8 cellular contexts compared by ENCODE assay signal in genomic region chr10:34780818-34781380, GRCh38. TPM values are rescaled to one million over a fixed set of nuclear protein-coding genes. Genes with fewer than 3 reads are reported as not detected.
DNase-seq lines count a peak whose midpoint lies in the region; ATAC-seq and TF ChIP-seq lines count a peak whose summit lies in the region.

No MANE protein-coding gene starts in this region.

- no TSS peak for BruUV-seq in IMR-90 (replicated peaks; lab: Mats Ljungman, UMichigan)

- peak overlapping the region; percentile 12; the same call in 1 of the 2 replicates for H2BK20ac ChIP-seq in IMR-90 (ENCODE audit: low read depth, low read length)

- H3K9me3 ChIP-seq in IMR-90 (ENCODE audit: control insufficient read depth, insufficient read depth, low read length) = no peaks in the 10 kb centered on the region

- no peak for TF ChIP-seq CTCF in IMR-90 (conservative IDR thresholded peaks at IDR 0.05; ENCODE audit: low read depth, low read length)
- TF ChIP-seq CTCF in progenitor cell of endocrine pancreas (IDR thresholded peaks at IDR 0.05; ENCODE audit: unreplicated experiment) = no peak

- DNase-seq in IMR-90 = peak; percentile 63
- peak; percentile 66 for DNase-seq in dermis blood vessel endothelial cell
- peak; percentile 14 for DNase-seq in progenitor cell of endocrine pancreas (ENCODE audit: low spot score, unreplicated experiment)
- no peak for DNase-seq in cortex of kidney (lab: John Stamatoyannopoulos, UW)
- DNase-seq in KG1 (lab: John Stamatoyannopoulos, UW) = no peak
- no peak for DNase-seq in activated effector memory CD4-positive, alpha-beta T cell treated with Interleukin-2 at 50 U/mL for 16 hours

- TF ChIP-seq POLR2A in IMR-90 (IDR thresholded peaks at IDR 0.05; ENCODE audit: low read depth, low read length) = no peak

- peak overlapping the region; percentile 19; the same call in 1 of the 2 replicates for H3K56ac ChIP-seq in IMR-90 (ENCODE audit: extremely low read depth, insufficient read depth, low read length)

- peak overlapping the region; percentile 29 for H3K4me3 Mint-ChIP-seq in progenitor cell of endocrine pancreas (ENCODE audit: low read depth)

- dilution Hi-C loops in IMR-90 (cut with HindIII; ENCODE audit: low sequenced_read_pairs, unreplicated experiment) = no loop called here

- POLR2A ChIA-PET in IMR-90 (lab: Charles Lee; ENCODE audit: unreplicated experiment) = no interaction called here

- H2AFZ ChIP-seq in IMR-90 (replicated peaks; ENCODE audit: low read length, poor library complexity) = peak overlapping the region; percentile 66

- no peaks in the 10 kb centered on the region for H3K36me3 ChIP-seq in IMR-90 (ENCODE audit: control insufficient read depth, insufficient read depth, low read length)

- H2BK120ac ChIP-seq in IMR-90 (ENCODE audit: low read depth, low read length) = peak overlapping the region; percentile 41; the same call in 1 of the 2 replicates

- peak overlapping the region; percentile 92 for H3K27ac Mint-ChIP-seq in progenitor cell of endocrine pancreas

- peaks cover 11% of the 10 kb centered on the region for H3K4me1 ChIP-seq in IMR-90 (ENCODE audit: control insufficient read depth, insufficient read depth, low read length)

- H3K27me3 ChIP-seq in IMR-90 (ENCODE audit: control insufficient read depth, insufficient read depth, low read length) = no peaks in the 10 kb centered on the region

- H4K8ac ChIP-seq in IMR-90 (ENCODE audit: low read depth in 2 of 2, low read length in 2 of 2) = peak overlapping the region in 1 of 2 experiments; percentile 27; a peak in 1 of 4 replicates

- in situ Hi-C loops in IMR-90 (cut with MboI; ENCODE audit: low sequenced_read_pairs) = no loop called here

- no peak overlapping the region for H4K91ac ChIP-seq in IMR-90 (ENCODE audit: insufficient read depth, low read depth, low read length)

- H3K9me1 ChIP-seq in IMR-90 (ENCODE audit: insufficient read depth, low read length) = peaks cover 7% of the 10 kb centered on the region

- 0 out of 2 replicates have a peak overlapping the region, but pooled peaks have one; percentile 3 for H3K4ac ChIP-seq in IMR-90 (ENCODE audit: low read depth, low read length)

- H2AK9ac ChIP-seq in IMR-90 (replicated peaks; ENCODE audit: low read depth, low read length, poor library complexity) = no peak overlapping the region

- H2BK5ac ChIP-seq in IMR-90 (ENCODE audit: low read depth, low read length, poor library complexity, severe bottlenecking) = no peak overlapping the region

- intact Hi-C loops in IMR-90 (cut with micrococcal nuclease) = no loop called here

- CTCF ChIA-PET in IMR-90 (lab: Yijun Ruan, JAX) = interaction anchor here (0.6 to 0.7 kb wide), 2 partner anchors 27 to 57 kb away, joined by 3 to 4 read pairs; no protein-coding TSS in a partner anchor

- peaks cover 29 to 56% of the 10 kb centered on the region in 2 experiments for H3K79me1 ChIP-seq in IMR-90 (ENCODE audit: low read depth in 1 of 2, low read length in 2 of 2)

- H4K5ac ChIP-seq in IMR-90 (ENCODE audit: low read depth, low read length) = no peak overlapping the region

- H2BK15ac ChIP-seq in IMR-90 (ENCODE audit: low read depth, low read length) = no peak overlapping the region

- no peak overlapping the region for H3K4me3 ChIP-seq in IMR-90 (ENCODE audit: insufficient read depth, low read depth, low read length)

- H3K4me1 Mint-ChIP-seq in progenitor cell of endocrine pancreas (ENCODE audit: low read depth) = peaks cover 41% of the 10 kb centered on the region

- H3K27me3 Mint-ChIP-seq in progenitor cell of endocrine pancreas = no peaks in the 10 kb centered on the region

- H4K20me1 ChIP-seq in IMR-90 (ENCODE audit: insufficient read depth, low read length) = peaks cover 20% of the 10 kb centered on the region; the same call in 1 of the 2 replicates

- peaks cover 2% of the 10 kb centered on the region for H3K36me3 Mint-ChIP-seq in progenitor cell of endocrine pancreas (ENCODE audit: insufficient read depth)

- ATAC-seq in GM18498 (IDR thresholded peaks at IDR 0.05; ENCODE audit: unreplicated experiment) (peak; percentile 83), GM21526 (IDR thresholded peaks at IDR 0.05; ENCODE audit: low FRiP score, unreplicated experiment) (peak; percentile 56), IMR-90 (ENCODE audit: low read depth) (peak; percentile 55)

- H3K14ac ChIP-seq in IMR-90 (replicated peaks; ENCODE audit: low read depth, low read length) = peak overlapping the region; percentile 51

- no peaks in the 10 kb centered on the region for H3K9me3 Mint-ChIP-seq in progenitor cell of endocrine pancreas (ENCODE audit: low read depth)

- H2AK5ac ChIP-seq in IMR-90 (ENCODE audit: low read depth, low read length) = no peak overlapping the region

- TF ChIP-seq RAD21 in IMR-90 (IDR thresholded peaks at IDR 0.05; ENCODE audit: low read length) = no peak

- no peak overlapping the region for H3K18ac ChIP-seq in IMR-90 (ENCODE audit: low read depth, low read length)

- H3K27ac ChIP-seq in IMR-90 (ENCODE audit: insufficient read depth, low read length) = no peak overlapping the region

- H3K9ac ChIP-seq in IMR-90 (ENCODE audit: low read depth, low read length) = no peak overlapping the region

- 0% methylated on average over 1 of the region's 11 CpGs; no CpG with 5 or more reads in 1 of the 2 experiments for WGBS in IMR-90 (ENCODE audit: extremely low coverage in 2 of 2, insufficient read length in 1 of 2), 2 experiments

- H3K23ac ChIP-seq in IMR-90 (ENCODE audit: low read depth, low read length) = peak overlapping the region; percentile 64; the same call in 1 of the 2 replicates

- H3K4me2 ChIP-seq in IMR-90 (ENCODE audit: low read depth, low read length) = peak overlapping the region; percentile 78

TF ChIP-seq in IMR-90, 13 proteins besides CTCF, POLR2A, EP300 and RAD21:
- TF ChIP-seq, protein P1, sequence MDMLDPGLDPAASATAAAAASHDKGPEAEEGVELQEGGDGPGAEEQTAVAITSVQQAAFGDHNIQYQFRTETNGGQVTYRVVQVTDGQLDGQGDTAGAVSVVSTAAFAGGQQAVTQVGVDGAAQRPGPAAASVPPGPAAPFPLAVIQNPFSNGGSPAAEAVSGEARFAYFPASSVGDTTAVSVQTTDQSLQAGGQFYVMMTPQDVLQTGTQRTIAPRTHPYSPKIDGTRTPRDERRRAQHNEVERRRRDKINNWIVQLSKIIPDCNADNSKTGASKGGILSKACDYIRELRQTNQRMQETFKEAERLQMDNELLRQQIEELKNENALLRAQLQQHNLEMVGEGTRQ (IDR thresholded peaks at IDR 0.05; ENCODE audit: low read depth, low read length) = no peak
- no peak for TF ChIP-seq RFX5 (IDR thresholded peaks at IDR 0.05; ENCODE audit: low read depth, low read length)
- no peak for TF ChIP-seq CHD1 (IDR thresholded peaks at IDR 0.05; ENCODE audit: low read depth, low read length)
- TF ChIP-seq, protein P2, sequence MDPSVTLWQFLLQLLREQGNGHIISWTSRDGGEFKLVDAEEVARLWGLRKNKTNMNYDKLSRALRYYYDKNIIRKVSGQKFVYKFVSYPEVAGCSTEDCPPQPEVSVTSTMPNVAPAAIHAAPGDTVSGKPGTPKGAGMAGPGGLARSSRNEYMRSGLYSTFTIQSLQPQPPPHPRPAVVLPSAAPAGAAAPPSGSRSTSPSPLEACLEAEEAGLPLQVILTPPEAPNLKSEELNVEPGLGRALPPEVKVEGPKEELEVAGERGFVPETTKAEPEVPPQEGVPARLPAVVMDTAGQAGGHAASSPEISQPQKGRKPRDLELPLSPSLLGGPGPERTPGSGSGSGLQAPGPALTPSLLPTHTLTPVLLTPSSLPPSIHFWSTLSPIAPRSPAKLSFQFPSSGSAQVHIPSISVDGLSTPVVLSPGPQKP (IDR thresholded peaks at IDR 0.05; ENCODE audit: borderline replicate concordance, low read depth, low read length) = no peak
- TF ChIP-seq SMC3 (IDR thresholded peaks at IDR 0.05; ENCODE audit: low read depth, low read length) = no peak
- TF ChIP-seq BHLHE40 (IDR thresholded peaks at IDR 0.05; ENCODE audit: low read depth, low read length) = no peak
- TF ChIP-seq MAFK (IDR thresholded peaks at IDR 0.05; ENCODE audit: low read depth, low read length) = no peak
- TF ChIP-seq MAZ (IDR thresholded peaks at IDR 0.05; ENCODE audit: borderline replicate concordance, low read depth, low read length) = no peak
- TF ChIP-seq NFE2L2 (IDR thresholded peaks at IDR 0.05; ENCODE audit: low read depth, low read length) = no peak
- no peak for TF ChIP-seq RCOR1 (IDR thresholded peaks at IDR 0.05; ENCODE audit: insufficient replicate concordance, low read length)

RNA-seq across cellular contexts. Expression of gene PARD3, which starts 34.2 kb away (rescaled TPM):
- total RNA-seq in IMR-90 (2012; rRNA removed) = 34.2 and 37.5 TPM in 2 replicates
- polyA plus RNA-seq in IMR-90 (2012; rRNA removed) = 13.1 and 14.6 TPM in 2 replicates
- polyA plus RNA-seq in IMR-90 (2012; cell fraction: cytosol; rRNA removed) = 4.0 and 6.2 TPM in 2 replicates
- 4.2 and 32.9 TPM in 2 replicates for polyA plus RNA-seq in IMR-90 (2012; cell fraction: nucleus; rRNA removed; ENCODE audit: low replicate concordance)
- total RNA-seq in dermis blood vessel endothelial cell = 36.4 and 54.7 TPM in 2 replicates
- 78.7 and 85.3 TPM in 2 replicates for total RNA-seq in progenitor cell of endocrine pancreas

Comparison
In these comparisons a context has a peak if more than half of its experiments do, and no peak if none do; other contexts are left out.
1. DNase-seq: peak in IMR-90 (single experiment), dermis blood vessel endothelial cell (single experiment) and progenitor cell of endocrine pancreas (single experiment); none in cortex of kidney (single experiment), KG1 (single experiment) and activated effector memory CD4-positive, alpha-beta T cell treated with Interleukin-2 at 50 U/mL for 16 hours (single experiment).
2. Peak in every context shown above with its lines, with median percentiles within 50 percentile points of each other: ATAC-seq.